17 cellular contexts compared by ENCODE assay signal in genomic region chr2:16069663-16069932, GRCh38.
DNase-seq lines count a peak whose midpoint lies in the region; ATAC-seq, FAIRE-seq and TF ChIP-seq lines count a peak whose summit lies in the region.
"Had no signal": no experiment of that assay in that cellular context is flagged by ENCODE, and none has a peak within 500 bp of the region (broad histone marks: within the 10 kb centered on the region; RNA-seq: fewer than 3 reads in every experiment).

No MANE protein-coding gene starts in this region.

- H3K27ac ChIP-seq in right atrium auricular region, result no peak overlapping the region
- no peak overlapping the region for H3K27ac ChIP-seq in H1 (ENCODE audit: low read depth, low read length)
- peak overlapping the region; percentile 92 for H3K27ac ChIP-seq in neuronal stem cell (replicated peaks; ENCODE audit: low read length)
- H3K27ac ChIP-seq: A549, SK-N-MC had no signal

- no peak overlapping the region for H3K14ac ChIP-seq in H1 (ENCODE audit: insufficient read length)
- H3K14ac ChIP-seq in neuronal stem cell (ENCODE audit: low read length), result no peak overlapping the region

- H3K36me3 ChIP-seq in right atrium auricular region (no peaks in the 10 kb centered on the region), H1 (ENCODE audit: control insufficient read depth in 2 of 4, insufficient read depth in 4 of 4, low read length in 3 of 4) (no peaks in the 10 kb centered on the region), neuronal stem cell (replicated peaks in 1 of 2; ENCODE audit: control insufficient read depth in 2 of 2, insufficient read depth in 2 of 2, low read length in 2 of 2) (no peaks in the 10 kb centered on the region), H7 (replicated peaks; ENCODE audit: control insufficient read depth, insufficient read depth, low read length) (no peaks in the 10 kb centered on the region)

- H3K27me3 ChIP-seq in right atrium auricular region (no peaks in the 10 kb centered on the region), H1 (replicated peaks in 1 of 4; ENCODE audit: control insufficient read depth in 3 of 4, extremely low read depth in 1 of 4, insufficient read depth in 3 of 4, low read length in 3 of 4) (no peaks in the 10 kb centered on the region), neuronal stem cell (ENCODE audit: control insufficient read depth in 3 of 3, insufficient read depth in 3 of 3, low read depth in 1 of 3, low read length in 3 of 3) (no peaks in the 10 kb centered on the region), H7 (ENCODE audit: control insufficient read depth, insufficient read depth, low read length) (no peaks in the 10 kb centered on the region)

- no peaks in the 10 kb centered on the region for H3K79me2 ChIP-seq in H1 (ENCODE audit: control insufficient read depth in 1 of 2, insufficient read depth in 2 of 2, low read length in 2 of 2)

- H3K9ac ChIP-seq in H1 (replicated peaks in 1 of 4; ENCODE audit: extremely low read depth in 1 of 4, low read depth in 3 of 4, low read length in 3 of 4) (no peak overlapping the region), neuronal stem cell (ENCODE audit: low read depth, low read length, poor library complexity) (no peak overlapping the region)

- no peak for TF ChIP-seq EP300 in H1 (IDR thresholded peaks at IDR 0.05; ENCODE audit: borderline replicate concordance in 1 of 2, low read depth in 2 of 2, low read length in 2 of 2)

- WGBS in H1 (ENCODE audit: extremely low coverage in 1 of 2, insufficient coverage in 1 of 2, insufficient read length in 1 of 2, insufficient replicate concordance in 2 of 2, low coverage in 1 of 2, low lambda C conversion rate in 2 of 2, missing lambda C conversion rate in 1 of 2), 2 experiments, result 85% methylated on average over 8 of the region's 8 CpGs; no CpG with 5 or more reads in 1 of the 2 experiments
- WGBS in neuronal stem cell (ENCODE audit: extremely low coverage in 2 of 2, insufficient read length in 2 of 2, insufficient replicate concordance in 1 of 2), 2 donors, result no CpG with 5 or more reads among the region's 8 CpGs

- H3K18ac ChIP-seq in H1 (ENCODE audit: extremely low read depth, low read length), result peak overlapping the region; percentile 90; the same call in 1 of the 2 replicates
- H3K18ac ChIP-seq in neuronal stem cell (ENCODE audit: low read length), result peak overlapping the region; percentile 49

- no peaks in the 10 kb centered on the region for H4K20me1 ChIP-seq in H1 (replicated peaks in 1 of 2; ENCODE audit: control insufficient read depth in 1 of 2, insufficient read depth in 2 of 2, low read length in 2 of 2)

- H2BK12ac ChIP-seq in H1 (ENCODE audit: low read depth, low read length) (0 out of 2 replicates have a peak overlapping the region, but pooled peaks have one; percentile 40), neuronal stem cell (ENCODE audit: low read length) (no peak overlapping the region)

- H3K4ac ChIP-seq in H1 (replicated peaks; ENCODE audit: insufficient read length, low read depth, low read length), result no peak overlapping the region
- no peak overlapping the region for H3K4ac ChIP-seq in neuronal stem cell (ENCODE audit: low read length)

- POLR2A ChIA-PET in H1 (lab: Charles Lee; ENCODE audit: partially characterized antibody), result interaction anchor here (1.5 kb wide), 1 partner anchor 128 kb away, joined by 4 read pairs; no protein-coding TSS in a partner anchor

- no peak for TF ChIP-seq POLR2A in H1 (IDR thresholded peaks at IDR 0.05; ENCODE audit: control extremely low read depth in 1 of 2, low read depth in 2 of 2, low read length in 2 of 2)

- no peak for FAIRE-seq in H1 (lab: Jason Lieb, UNC)
- FAIRE-seq: A549, GM12891, keratinocyte had no signal

- intact Hi-C loops in Right ventricle myocardium superior (cut with DNase I), result no loop called here

- no peak overlapping the region for H4K91ac ChIP-seq in H1 (replicated peaks; ENCODE audit: insufficient read length, low read length)
- H4K91ac ChIP-seq in neuronal stem cell (ENCODE audit: low read depth, low read length, poor library complexity), result no peak overlapping the region

- ATAC-seq in Right ventricle myocardium superior (ENCODE audit: poor library complexity), result no peak
- ATAC-seq: activated CD4-positive, alpha-beta T cell treated with anti-CD3 and anti-CD28 coated beads for 36 hours; activated CD8-positive, alpha-beta memory T cell treated with anti-CD3 and anti-CD28 coated beads, Interleukin-2, amount 10 ng/mL, durations not matched to agents 7 days and 5 days had no signal

- H2AFZ ChIP-seq in H1 (ENCODE audit: low read length), result 0 out of 2 replicates have a peak overlapping the region, but pooled peaks have one; percentile 30
- peak overlapping the region; percentile 69 for H2AFZ ChIP-seq in neuronal stem cell (ENCODE audit: low read length)

- H3K79me1 ChIP-seq in H1 (ENCODE audit: low read depth, low read length) (no peaks in the 10 kb centered on the region), neuronal stem cell (ENCODE audit: low read depth, low read length) (no peaks in the 10 kb centered on the region)

- no peak overlapping the region for H2BK5ac ChIP-seq in H1 (ENCODE audit: low read depth, low read length)
- H2BK5ac ChIP-seq in neuronal stem cell (ENCODE audit: low read length), result peak overlapping the region; percentile 63

- H3K23me2 ChIP-seq in H1 (ENCODE audit: low read depth, low read length), result peaks cover 2% of the 10 kb centered on the region; the same call in 1 of the 2 replicates

- H3K9me3 ChIP-seq in right atrium auricular region, result no peaks in the 10 kb centered on the region
- 0 out of 4 replicates have a peak, but pooled peaks cover 1 to 4% of the 10 kb centered on the region in 2 experiments for H3K9me3 ChIP-seq in H1 (ENCODE audit: insufficient read depth in 2 of 2, low read depth in 1 of 2, low read length in 1 of 2)
- peaks cover 0 to 2% of the 10 kb centered on the region in 2 donors for H3K9me3 ChIP-seq in neuronal stem cell (replicated peaks in 1 of 2; ENCODE audit: control insufficient read depth in 2 of 2, insufficient read depth in 1 of 2, low read depth in 1 of 2, low read length in 2 of 2)

- no peak for TF ChIP-seq RAD21 in H1 (IDR thresholded peaks at IDR 0.05 in 1 of 2, conservative IDR thresholded peaks at IDR 0.05 in 1 of 2; ENCODE audit: low read depth in 2 of 2, low read length in 2 of 2)

- no peak overlapping the region for H3K56ac ChIP-seq in H1 (replicated peaks; ENCODE audit: insufficient read length, low read depth, low read length)

- CTCF ChIA-PET in H1 (lab: Charles Lee; ENCODE audit: partially characterized antibody), result interaction anchor here (0.8 to 2.0 kb wide), 8 partner anchors 16 to 272 kb away, joined by 3 to 9 read pairs (median 4); partner anchors contain the start of gene MYCN

- H2BK120ac ChIP-seq in H1 (replicated peaks; ENCODE audit: low read depth, low read length) (no peak overlapping the region), neuronal stem cell (ENCODE audit: low read depth, low read length) (no peak overlapping the region)

- H2BK15ac ChIP-seq in H1 (ENCODE audit: low read length) (no peak overlapping the region; the same call in 1 of the 2 replicates), neuronal stem cell (ENCODE audit: low read length) (no peak overlapping the region)

- no peak overlapping the region for H3K23ac ChIP-seq in H1 (ENCODE audit: insufficient read length)
- H3K23ac ChIP-seq in neuronal stem cell (ENCODE audit: low read depth, low read length, poor library complexity), result no peak overlapping the region

- DNase-seq in right atrium auricular region (ENCODE audit: low spot score), result peak; percentile 60
- DNase-seq in Right ventricle myocardium superior, result no peak
- no peak for DNase-seq in H1 (ENCODE audit: low read depth in 1 of 2, low spot score in 2 of 2)
- DNase-seq in neuronal stem cell (ENCODE audit: low spot score), result no peak
- no peak for DNase-seq in NK-92 (lab: John Stamatoyannopoulos, UW; ENCODE audit: unreplicated experiment)
- no peak for DNase-seq in activated T-cell treated with anti-CD3 and anti-CD28 coated beads, Interleukin-2, amount 50 U/mL, for 1 hour
- DNase-seq in KG1 (lab: John Stamatoyannopoulos, UW), result no peak
- no peak for DNase-seq in H7
- DNase-seq: activated CD4-positive, alpha-beta T cell treated with anti-CD3 and anti-CD28 coated beads for 36 hours; activated CD8-positive, alpha-beta memory T cell treated with anti-CD3 and anti-CD28 coated beads, Interleukin-2, amount 10 ng/mL, durations not matched to agents 7 days and 5 days; NCI-H2171; stimulated activated CD4-positive, alpha-beta T cell treated with anti-CD3 and anti-CD28 coated beads, Interleukin-4, amount 100 ng/mL, for 1 hour; T-helper 9 cell had no signal

- no peaks in the 10 kb centered on the region for H3K4me1 ChIP-seq in right atrium auricular region
- H3K4me1 ChIP-seq in H1 (replicated peaks in 1 of 4; ENCODE audit: control insufficient read depth in 3 of 4, insufficient read depth in 4 of 4, low read length in 3 of 4), result peaks cover 0 to 11% (median 6%) of the 10 kb centered on the region in 4 experiments; a peak in 6 of 7 replicates
- peaks cover 21 to 23% of the 10 kb centered on the region in 2 donors for H3K4me1 ChIP-seq in neuronal stem cell (ENCODE audit: control insufficient read depth in 2 of 2, insufficient read depth in 1 of 2, low read depth in 1 of 2, low read length in 2 of 2)
- H3K4me1 ChIP-seq: A549 had no signal

- H3K4me3 ChIP-seq in right atrium auricular region (no peak overlapping the region), H1 (ENCODE audit: extremely low read depth in 1 of 4, insufficient read depth in 2 of 4, low read depth in 3 of 4, low read length in 4 of 4) (no peak overlapping the region), neuronal stem cell (ENCODE audit: low read length in 2 of 2) (no peak overlapping the region), H7 (ENCODE audit: insufficient read depth, low read depth, low read length) (no peak overlapping the region)
- H3K4me3 ChIP-seq: A549, SK-N-MC had no signal

- TF ChIP-seq CTCF in right atrium auricular region (IDR thresholded peaks at IDR 0.05), result no peak
- no peak for TF ChIP-seq CTCF in H1 (IDR thresholded peaks at IDR 0.05; ENCODE audit: control extremely low read depth in 1 of 3, insufficient read depth in 1 of 3, low read depth in 1 of 3, low read length in 3 of 3)

- H4K8ac ChIP-seq in H1 (ENCODE audit: extremely low read depth, insufficient read depth, low read length) (no peak overlapping the region; the same call in 1 of the 2 replicates), neuronal stem cell (ENCODE audit: low read depth, low read length) (no peak overlapping the region)

- H4K5ac ChIP-seq in H1 (ENCODE audit: insufficient read length, low read depth, low read length), result no peak overlapping the region

- H2AK5ac ChIP-seq in H1 (ENCODE audit: low read depth, low read length) (no peak overlapping the region), neuronal stem cell (ENCODE audit: low read depth, low read length) (no peak overlapping the region)

- no peak overlapping the region for H2BK20ac ChIP-seq in H1 (ENCODE audit: low read length)

- H3K4me2 ChIP-seq in H1 (ENCODE audit: insufficient read depth in 1 of 2, low read depth in 2 of 2, low read length in 2 of 2) (no peak overlapping the region), neuronal stem cell (ENCODE audit: insufficient read depth, low read length, poor library complexity, severe bottlenecking) (peak overlapping the region; percentile 19)
- H3K4me2 ChIP-seq: A549 had no signal

TF ChIP-seq in H1, 55 proteins besides CTCF, POLR2A, EP300 and RAD21 (continues in another document):
- TF ChIP-seq EZH2 (IDR thresholded peaks at IDR 0.05; ENCODE audit: low read depth, low read length, severe bottlenecking), result no peak
